1 cellular context compared by ENCODE assay signal in genomic region chr12:65074932-65075331, GRCh38.
TF ChIP-seq lines count a peak whose summit lies in the region.

No MANE protein-coding gene starts in this region.

TF ChIP-seq in H1, 55 proteins besides CTCF, POLR2A, EP300 and RAD21:
- no peak for TF ChIP-seq MAFK (IDR thresholded peaks at IDR 0.05; ENCODE audit: low read depth, low read length)
- no peak for TF ChIP-seq CREB1 (IDR thresholded peaks at IDR 0.05)
- TF ChIP-seq SP2 (IDR thresholded peaks at IDR 0.05; ENCODE audit: low read length) = no peak
